13 cellular contexts compared by ENCODE assay signal in the genomic region with DNA sequence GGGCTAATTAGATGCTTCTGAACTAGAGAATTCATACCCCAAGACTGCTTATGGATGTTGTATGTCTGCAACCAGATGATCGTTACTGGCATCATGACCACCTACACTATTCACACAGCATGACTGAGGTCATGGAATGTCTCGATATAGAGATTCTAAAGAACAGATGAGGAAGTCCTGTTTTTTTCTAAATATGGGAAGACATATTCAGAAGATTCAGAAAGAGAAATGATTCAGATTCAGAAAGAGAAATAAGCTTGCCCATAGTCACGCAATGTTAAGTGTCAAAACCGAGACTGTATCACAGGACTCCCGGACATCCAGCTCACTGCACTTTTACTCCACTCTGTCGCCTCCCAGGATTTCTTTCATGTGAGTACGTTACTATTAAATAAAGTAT.
DNase-seq lines count a peak whose midpoint lies in the region; ATAC-seq and TF ChIP-seq lines count a peak whose summit lies in the region.
"Had no signal": no experiment of that assay in that cellular context is flagged by ENCODE, and none has a peak within 500 bp of the region (broad histone marks: within the 10 kb centered on the region; RNA-seq: fewer than 3 reads in every experiment).

No MANE protein-coding gene starts in this region.

- H2AFZ ChIP-seq in GM23338 = no peak overlapping the region
- H2AFZ ChIP-seq: PC-9 had no signal

- CTCF ChIA-PET in A673 (lab: Charles Lee) = interaction anchor here (1.1 kb wide), 1 partner anchor 8 kb away, joined by 3 read pairs; no protein-coding TSS in a partner anchor

- peaks cover 49% of the 10 kb centered on the region for H3K4me1 ChIP-seq in A673 (ENCODE audit: insufficient read depth, low read length, poor library complexity, severe bottlenecking)
- H3K4me1 ChIP-seq in GM23338 (ENCODE audit: insufficient read depth) = peaks cover 24% of the 10 kb centered on the region

- ATAC-seq in GM18517 (IDR thresholded peaks at IDR 0.05; ENCODE audit: unreplicated experiment) (peak; percentile 39), HG02763 (IDR thresholded peaks at IDR 0.05; ENCODE audit: unreplicated experiment) (peak; percentile 46), GM23338 (no peak), left colon (no peak), GM18907 (IDR thresholded peaks at IDR 0.05; ENCODE audit: unreplicated experiment) (no peak)
- ATAC-seq: naive thymus-derived CD8-positive, alpha-beta T cell had no signal

- DNase-seq in A673 (ENCODE audit: low spot score) = no peak
- no peak for DNase-seq in SK-N-MC (ENCODE audit: low read depth, low spot score)
- DNase-seq in GM23338 (ENCODE audit: low spot score) = no peak
- no peak for DNase-seq in NCI-H2107 treated with DMSO at 0.1 percent for 48 hours (lab: John Stamatoyannopoulos, UW; ENCODE audit: unreplicated experiment)
- no peak for DNase-seq in left colon
- DNase-seq: glutamatergic neuron; naive thymus-derived CD8-positive, alpha-beta T cell; NCI-H2081 treated with DMSO at 0.1 percent for 48 hours; PC-9 had no signal

- no peaks in the 10 kb centered on the region for H3K27me3 Mint-ChIP-seq in GM23338 (ENCODE audit: insufficient read depth, low read depth, poor library complexity)
- H3K27me3 Mint-ChIP-seq: naive thymus-derived CD8-positive, alpha-beta T cell had no signal

- H3K9me3 ChIP-seq in A673 (ENCODE audit: low read depth, low read length, poor library complexity, severe bottlenecking) (no peaks in the 10 kb centered on the region), SK-N-MC (ENCODE audit: low read depth, low read length) (no peaks in the 10 kb centered on the region)

- H3K36me3 ChIP-seq in A673 (ENCODE audit: insufficient read depth, low read length, poor library complexity, severe bottlenecking) (no peaks in the 10 kb centered on the region), SK-N-MC (ENCODE audit: insufficient read depth, low read length) (no peaks in the 10 kb centered on the region), GM23338 (ENCODE audit: insufficient read depth) (no peaks in the 10 kb centered on the region)

- no peak overlapping the region for H3K4me3 Mint-ChIP-seq in GM23338
- H3K4me3 Mint-ChIP-seq: B cell; naive thymus-derived CD8-positive, alpha-beta T cell had no signal

- H3K36me3 Mint-ChIP-seq in GM23338 (ENCODE audit: low read depth) = no peaks in the 10 kb centered on the region
- H3K36me3 Mint-ChIP-seq: naive thymus-derived CD8-positive, alpha-beta T cell had no signal

- H3F3A ChIP-seq in GM23338 (replicated peaks; ENCODE audit: low read depth) = no peaks in the 10 kb centered on the region

- H3K9me3 Mint-ChIP-seq in GM23338 = no peaks in the 10 kb centered on the region

- no peaks in the 10 kb centered on the region for H4K20me1 ChIP-seq in GM23338 (replicated peaks; ENCODE audit: insufficient read depth)

- no peak overlapping the region for H3K27ac Mint-ChIP-seq in GM23338
- H3K27ac Mint-ChIP-seq: B cell; naive thymus-derived CD8-positive, alpha-beta T cell had no signal

- H3K4me2 ChIP-seq in GM23338 = no peak overlapping the region
- H3K4me2 ChIP-seq: PC-9 had no signal

- peak overlapping the region; percentile 54 for H3K27ac ChIP-seq in A673 (ENCODE audit: low read depth, low read length, poor library complexity, severe bottlenecking)
- H3K27ac ChIP-seq in SK-N-MC = peak overlapping the region; percentile 98
- H3K27ac ChIP-seq in GM23338 (ENCODE audit: low read depth) = no peak overlapping the region
- H3K27ac ChIP-seq: PC-9 had no signal

- H3K27me3 ChIP-seq in A673 (replicated peaks; ENCODE audit: insufficient read depth, low read depth, low read length, poor library complexity) (no peaks in the 10 kb centered on the region), GM23338 (ENCODE audit: insufficient read depth) (no peaks in the 10 kb centered on the region)

- TSS peak; percentile 61 for BruUV-seq in A673 (replicated peaks; lab: Mats Ljungman, UMichigan)

- no peaks in the 10 kb centered on the region for H3K79me2 ChIP-seq in GM23338 (replicated peaks; ENCODE audit: insufficient read depth)

- no peak overlapping the region for H3K4me3 ChIP-seq in A673 (ENCODE audit: low read depth, low read length, poor library complexity, severe bottlenecking)
- H3K4me3 ChIP-seq in SK-N-MC = peak overlapping the region; percentile 58
- no peak overlapping the region for H3K4me3 ChIP-seq in GM23338
- H3K4me3 ChIP-seq: PC-9 had no signal

- H3K9me2 ChIP-seq in GM23338 (ENCODE audit: insufficient read depth) = no peaks in the 10 kb centered on the region; the same call in 1 of the 2 replicates

- TF ChIP-seq CTCF in A673 (conservative IDR thresholded peaks at IDR 0.05; ENCODE audit: low read depth, low read length) (no peak), GM23338 (conservative IDR thresholded peaks at IDR 0.05; ENCODE audit: low read depth in 2 of 2) (no peak)

- peak overlapping the region; percentile 30 for H3K9ac ChIP-seq in SK-N-MC (ENCODE audit: insufficient read length)

- POLR2A ChIA-PET in A673 (lab: Charles Lee; ENCODE audit: low non-redundant PET) = no interaction called here

- H3K4me1 Mint-ChIP-seq in GM23338 = peaks cover 20% of the 10 kb centered on the region
- H3K4me1 Mint-ChIP-seq: B cell had no signal

- intact Hi-C loops in A673 (cut with micrococcal nuclease; ENCODE audit: unreplicated experiment) (no loop called here), left colon (cut with DNase I, micrococcal nuclease) (no loop called here)

TF ChIP-seq in GM23338, 12 proteins besides CTCF, POLR2A, EP300 and RAD21 (continues in another document):
- TF ChIP-seq STAT1 (IDR thresholded peaks at IDR 0.05; ENCODE audit: unreplicated experiment) = no peak
- TF ChIP-seq, protein P1, sequence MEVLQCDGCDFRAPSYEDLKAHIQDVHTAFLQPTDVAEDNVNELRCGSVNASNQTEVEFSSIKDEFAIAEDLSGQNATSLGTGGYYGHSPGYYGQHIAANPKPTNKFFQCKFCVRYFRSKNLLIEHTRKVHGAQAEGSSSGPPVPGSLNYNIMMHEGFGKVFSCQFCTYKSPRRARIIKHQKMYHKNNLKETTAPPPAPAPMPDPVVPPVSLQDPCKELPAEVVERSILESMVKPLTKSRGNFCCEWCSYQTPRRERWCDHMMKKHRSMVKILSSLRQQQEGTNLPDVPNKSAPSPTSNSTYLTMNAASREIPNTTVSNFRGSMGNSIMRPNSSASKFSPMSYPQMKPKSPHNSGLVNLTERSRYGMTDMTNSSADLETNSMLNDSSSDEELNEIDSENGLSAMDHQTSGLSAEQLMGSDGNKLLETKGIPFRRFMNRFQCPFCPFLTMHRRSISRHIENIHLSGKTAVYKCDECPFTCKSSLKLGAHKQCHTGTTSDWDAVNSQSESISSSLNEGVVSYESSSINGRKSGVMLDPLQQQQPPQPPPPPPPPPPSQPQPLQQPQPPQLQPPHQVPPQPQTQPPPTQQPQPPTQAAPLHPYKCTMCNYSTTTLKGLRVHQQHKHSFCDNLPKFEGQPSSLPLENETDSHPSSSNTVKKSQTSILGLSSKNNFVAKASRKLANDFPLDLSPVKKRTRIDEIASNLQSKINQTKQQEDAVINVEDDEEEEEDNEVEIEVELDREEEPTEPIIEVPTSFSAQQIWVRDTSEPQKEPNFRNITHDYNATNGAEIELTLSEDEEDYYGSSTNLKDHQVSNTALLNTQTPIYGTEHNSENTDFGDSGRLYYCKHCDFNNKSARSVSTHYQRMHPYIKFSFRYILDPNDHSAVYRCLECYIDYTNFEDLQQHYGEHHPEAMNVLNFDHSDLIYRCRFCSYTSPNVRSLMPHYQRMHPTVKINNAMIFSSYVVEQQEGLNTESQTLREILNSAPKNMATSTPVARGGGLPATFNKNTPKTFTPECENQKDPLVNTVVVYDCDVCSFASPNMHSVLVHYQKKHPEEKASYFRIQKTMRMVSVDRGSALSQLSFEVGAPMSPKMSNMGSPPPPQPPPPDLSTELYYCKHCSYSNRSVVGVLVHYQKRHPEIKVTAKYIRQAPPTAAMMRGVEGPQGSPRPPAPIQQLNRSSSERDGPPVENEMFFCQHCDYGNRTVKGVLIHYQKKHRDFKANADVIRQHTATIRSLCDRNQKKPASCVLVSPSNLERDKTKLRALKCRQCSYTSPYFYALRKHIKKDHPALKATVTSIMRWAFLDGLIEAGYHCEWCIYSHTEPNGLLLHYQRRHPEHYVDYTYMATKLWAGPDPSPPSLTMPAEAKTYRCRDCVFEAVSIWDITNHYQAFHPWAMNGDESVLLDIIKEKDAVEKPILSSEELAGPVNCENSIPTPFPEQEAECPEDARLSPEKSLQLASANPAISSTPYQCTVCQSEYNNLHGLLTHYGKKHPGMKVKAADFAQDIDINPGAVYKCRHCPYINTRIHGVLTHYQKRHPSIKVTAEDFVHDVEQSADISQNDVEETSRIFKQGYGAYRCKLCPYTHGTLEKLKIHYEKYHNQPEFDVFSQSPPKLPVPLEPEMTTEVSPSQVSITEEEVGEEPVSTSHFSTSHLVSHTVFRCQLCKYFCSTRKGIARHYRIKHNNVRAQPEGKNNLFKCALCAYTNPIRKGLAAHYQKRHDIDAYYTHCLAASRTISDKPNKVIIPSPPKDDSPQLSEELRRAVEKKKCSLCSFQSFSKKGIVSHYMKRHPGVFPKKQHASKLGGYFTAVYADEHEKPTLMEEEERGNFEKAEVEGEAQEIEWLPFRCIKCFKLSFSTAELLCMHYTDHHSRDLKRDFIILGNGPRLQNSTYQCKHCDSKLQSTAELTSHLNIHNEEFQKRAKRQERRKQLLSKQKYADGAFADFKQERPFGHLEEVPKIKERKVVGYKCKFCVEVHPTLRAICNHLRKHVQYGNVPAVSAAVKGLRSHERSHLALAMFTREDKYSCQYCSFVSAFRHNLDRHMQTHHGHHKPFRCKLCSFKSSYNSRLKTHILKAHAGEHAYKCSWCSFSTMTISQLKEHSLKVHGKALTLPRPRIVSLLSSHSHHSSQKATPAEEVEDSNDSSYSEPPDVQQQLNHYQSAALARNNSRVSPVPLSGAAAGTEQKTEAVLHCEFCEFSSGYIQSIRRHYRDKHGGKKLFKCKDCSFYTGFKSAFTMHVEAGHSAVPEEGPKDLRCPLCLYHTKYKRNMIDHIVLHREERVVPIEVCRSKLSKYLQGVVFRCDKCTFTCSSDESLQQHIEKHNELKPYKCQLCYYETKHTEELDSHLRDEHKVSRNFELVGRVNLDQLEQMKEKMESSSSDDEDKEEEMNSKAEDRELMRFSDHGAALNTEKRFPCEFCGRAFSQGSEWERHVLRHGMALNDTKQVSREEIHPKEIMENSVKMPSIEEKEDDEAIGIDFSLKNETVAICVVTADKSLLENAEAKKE (CRISPR knock-in tag; IDR thresholded peaks at IDR 0.05) = no peak
- no peak for TF ChIP-seq EZH2phosphoT487 (IDR thresholded peaks at IDR 0.05; ENCODE audit: unreplicated experiment)
- no peak for TF ChIP-seq ZNF114 (CRISPR knock-in tag; IDR thresholded peaks at IDR 0.05)
- TF ChIP-seq, protein P2, sequence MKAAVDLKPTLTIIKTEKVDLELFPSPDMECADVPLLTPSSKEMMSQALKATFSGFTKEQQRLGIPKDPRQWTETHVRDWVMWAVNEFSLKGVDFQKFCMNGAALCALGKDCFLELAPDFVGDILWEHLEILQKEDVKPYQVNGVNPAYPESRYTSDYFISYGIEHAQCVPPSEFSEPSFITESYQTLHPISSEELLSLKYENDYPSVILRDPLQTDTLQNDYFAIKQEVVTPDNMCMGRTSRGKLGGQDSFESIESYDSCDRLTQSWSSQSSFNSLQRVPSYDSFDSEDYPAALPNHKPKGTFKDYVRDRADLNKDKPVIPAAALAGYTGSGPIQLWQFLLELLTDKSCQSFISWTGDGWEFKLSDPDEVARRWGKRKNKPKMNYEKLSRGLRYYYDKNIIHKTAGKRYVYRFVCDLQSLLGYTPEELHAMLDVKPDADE (IDR thresholded peaks at IDR 0.05) = no peak

Comparison
In these comparisons a context has a peak if more than half of its experiments do, and no peak if none do; other contexts are left out.
1. ATAC-seq: peak in GM18517 (single experiment) and HG02763 (single experiment); none in GM23338 (single experiment), left colon (single experiment) and GM18907 (single experiment).